ENCODE assay signal across 27 cellular contexts in genomic region chr2:212930556-212930955, GRCh38.
"Had no signal": no experiment of that assay in that cellular context is flagged by ENCODE, and none has a peak within 500 bp of the region (broad histone marks: within the 10 kb centered on the region; RNA-seq: fewer than 3 reads in every experiment).

No MANE protein-coding gene starts in this region.

- H3K4me3 ChIP-seq: gastroesophageal sphincter, heart left ventricle, hepatocyte, mucosa of descending colon, right lobe of liver, suprapubic skin, transverse colon, upper lobe of right lung, uterus had no signal

- H3K27ac Mint-ChIP-seq: dendritic cell treated with granulocyte-macrophage colony-stimulating factor and Interleukin-4, amounts not matched to agents 40 ng/mL and 50 ng/mL, for 4 days; endodermal cell; mesothelial cell of epicardium; progenitor cell of endocrine pancreas; stimulated activated naive CD8-positive, alpha-beta T cell treated with anti-CD3 and anti-CD28 coated beads, Interleukin-15, amount 100 ng/mL, for 72 hours had no signal

- H3K9me3 ChIP-seq: gastroesophageal sphincter, heart left ventricle, mucosa of descending colon, right lobe of liver, suprapubic skin, transverse colon, upper lobe of right lung, uterus had no signal

- H3K9me3 Mint-ChIP-seq: dendritic cell treated with granulocyte-macrophage colony-stimulating factor and Interleukin-4, amounts not matched to agents 40 ng/mL and 50 ng/mL, for 4 days; endodermal cell; mesothelial cell of epicardium; naive B cell; natural killer cell treated with Interleukin-12 subunit alpha and Interleukin-12 subunit beta and Interleukin-15 and Interleukin-18, amount 100 ng/mL, for 72 hours; neural crest cell; stimulated activated naive CD8-positive, alpha-beta T cell treated with anti-CD3 and anti-CD28 coated beads, Interleukin-15, amount 100 ng/mL, for 72 hours had no signal

- H3K27me3 ChIP-seq: gastroesophageal sphincter, heart left ventricle, hepatocyte, right lobe of liver, suprapubic skin, transverse colon, upper lobe of right lung, uterus had no signal

- H3K4me3 Mint-ChIP-seq: dendritic cell treated with granulocyte-macrophage colony-stimulating factor and Interleukin-4, amounts not matched to agents 40 ng/mL and 50 ng/mL, for 4 days; endodermal cell; mesothelial cell of epicardium; naive B cell; natural killer cell treated with Interleukin-12 subunit alpha and Interleukin-12 subunit beta and Interleukin-15 and Interleukin-18, amount 100 ng/mL, for 72 hours; neural crest cell; stimulated activated naive CD8-positive, alpha-beta T cell treated with anti-CD3 and anti-CD28 coated beads, Interleukin-15, amount 100 ng/mL, for 72 hours had no signal

- H3K36me3 Mint-ChIP-seq: mesothelial cell of epicardium, naive B cell had no signal

- ATAC-seq: esophagus mucosa; gastroesophageal sphincter; heart left ventricle; mucosa of descending colon; natural killer cell treated with Interleukin-12 subunit alpha and Interleukin-12 subunit beta and Interleukin-15 and Interleukin-18, amount 100 ng/mL, for 72 hours; stimulated activated naive CD8-positive, alpha-beta T cell treated with anti-CD3 and anti-CD28 coated beads, Interleukin-15, amount 100 ng/mL, for 72 hours; upper lobe of right lung had no signal

- H3K27ac ChIP-seq: gastroesophageal sphincter, heart left ventricle, hepatocyte, parathyroid adenoma, right lobe of liver, suprapubic skin, transverse colon, upper lobe of right lung, uterus had no signal

- DNase-seq: effector CD8-positive, alpha-beta T cell; endodermal cell; foreskin fibroblast; heart left ventricle; kidney; mesenchymal stem cell; mucosa of descending colon; naive B cell; small intestine; stimulated activated CD4-positive, alpha-beta T cell treated with anti-CD3 and anti-CD28 coated beads, Interleukin-15, amount 100 ng/mL, for 24 hours; stimulated activated CD4-positive, alpha-beta T cell treated with anti-CD3 and anti-CD28 coated beads, Interleukin-2, amount 100 ng/mL, for 48 hours; stimulated activated naive CD4-positive, alpha-beta T cell; stimulated activated naive CD8-positive, alpha-beta T cell treated with anti-CD3 and anti-CD28 coated beads, Interleukin-15, amount 100 ng/mL, for 72 hours; transverse colon; upper lobe of right lung; uterus had no signal

- H3K36me3 ChIP-seq: gastroesophageal sphincter, heart left ventricle, right lobe of liver, suprapubic skin, transverse colon, upper lobe of right lung, uterus had no signal

- H3K4me1 ChIP-seq: gastroesophageal sphincter, parathyroid adenoma, right lobe of liver, transverse colon, upper lobe of right lung, uterus had no signal

- H3K4me1 Mint-ChIP-seq: naive B cell, neural crest cell had no signal

- H3K27me3 Mint-ChIP-seq: dendritic cell treated with granulocyte-macrophage colony-stimulating factor and Interleukin-4, amounts not matched to agents 40 ng/mL and 50 ng/mL, for 4 days; naive B cell; natural killer cell treated with Interleukin-12 subunit alpha and Interleukin-12 subunit beta and Interleukin-15 and Interleukin-18, amount 100 ng/mL, for 72 hours; progenitor cell of endocrine pancreas; stimulated activated naive CD8-positive, alpha-beta T cell treated with anti-CD3 and anti-CD28 coated beads, Interleukin-15, amount 100 ng/mL, for 72 hours had no signal
